ENCODE assay signal across 16 cellular contexts in genomic region chr17:61330174-61331150, GRCh38.
"Had no signal": no experiment of that assay in that cellular context is flagged by ENCODE, and none has a peak within 500 bp of the region (broad histone marks: within the 10 kb centered on the region; RNA-seq: fewer than 3 reads in every experiment).

No MANE protein-coding gene starts in this region.

- H3K27me3 ChIP-seq: body of pancreas had no signal

- H3K27me3 Mint-ChIP-seq: activated B cell treated with CpG ODN at 0.5 μM for 24 hours; activated CD4-positive, alpha-beta T cell treated with anti-CD3 and anti-CD28 coated beads, Interleukin-2, amount 10 ng/mL, durations not matched to agents 24 days and 14 days; natural killer cell treated with Interleukin-12 subunit alpha and Interleukin-12 subunit beta and Interleukin-15 and Interleukin-18, amount 100 ng/mL, for 72 hours; T-helper 17 cell had no signal

- H3K9me3 ChIP-seq: body of pancreas had no signal

- H3K4me1 Mint-ChIP-seq: activated B cell treated with CpG ODN at 0.5 μM for 24 hours; activated CD4-positive, alpha-beta T cell treated with anti-CD3 and anti-CD28 coated beads, Interleukin-2, amount 10 ng/mL, durations not matched to agents 24 days and 14 days had no signal

- ATAC-seq: body of pancreas; left colon; natural killer cell treated with Interleukin-12 subunit alpha and Interleukin-12 subunit beta and Interleukin-15 and Interleukin-18, amount 100 ng/mL, for 72 hours; stimulated activated naive CD8-positive, alpha-beta T cell treated with anti-CD3 and anti-CD28 coated beads, Interleukin-15, Interleukin-2, amounts not matched to agents 100 U/mL and 50 U/mL, for 24 hours; T-helper 17 cell had no signal

- DNase-seq: activated B cell treated with CpG ODN at 0.5 μM for 24 hours; activated CD4-positive, alpha-beta T cell treated with anti-CD3 and anti-CD28 coated beads, Interleukin-2, amount 10 ng/mL, durations not matched to agents 24 days and 14 days; activated naive CD4-positive, alpha-beta T cell treated with anti-CD3 and anti-CD28 coated beads for 36 hours; cerebellar nuclear complex; dermis blood vessel endothelial cell; endodermal cell; erythroblast; glutamatergic neuron; left colon; mesenchymal stem cell; stimulated activated CD4-positive, alpha-beta T cell treated with anti-CD3 and anti-CD28 coated beads, Interleukin-4, amount 100 ng/mL, for 1 hour; stimulated activated CD8-positive, alpha-beta memory T cell treated with anti-CD3 and anti-CD28 coated beads, Interleukin-4, amount 100 ng/mL, for 48 hours; stimulated activated naive CD8-positive, alpha-beta T cell treated with anti-CD3 and anti-CD28 coated beads, Interleukin-15, Interleukin-2, amounts not matched to agents 100 U/mL and 50 U/mL, for 24 hours; T-helper 17 cell had no signal

- H3K27ac Mint-ChIP-seq: activated B cell treated with CpG ODN at 0.5 μM for 24 hours; activated CD4-positive, alpha-beta T cell treated with anti-CD3 and anti-CD28 coated beads, Interleukin-2, amount 10 ng/mL, durations not matched to agents 24 days and 14 days; activated naive CD4-positive, alpha-beta T cell treated with anti-CD3 and anti-CD28 coated beads for 36 hours; endodermal cell; natural killer cell treated with Interleukin-12 subunit alpha and Interleukin-12 subunit beta and Interleukin-15 and Interleukin-18, amount 100 ng/mL, for 72 hours; T-helper 17 cell had no signal

- H3K9me3 Mint-ChIP-seq: activated B cell treated with CpG ODN at 0.5 μM for 24 hours; activated CD4-positive, alpha-beta T cell treated with anti-CD3 and anti-CD28 coated beads, Interleukin-2, amount 10 ng/mL, durations not matched to agents 24 days and 14 days; activated naive CD4-positive, alpha-beta T cell treated with anti-CD3 and anti-CD28 coated beads for 36 hours; endodermal cell; natural killer cell treated with Interleukin-12 subunit alpha and Interleukin-12 subunit beta and Interleukin-15 and Interleukin-18, amount 100 ng/mL, for 72 hours had no signal

- H3K36me3 Mint-ChIP-seq: natural killer cell treated with Interleukin-12 subunit alpha and Interleukin-12 subunit beta and Interleukin-15 and Interleukin-18, amount 100 ng/mL, for 72 hours had no signal

- H3K4me3 Mint-ChIP-seq: activated B cell treated with CpG ODN at 0.5 μM for 24 hours; activated CD4-positive, alpha-beta T cell treated with anti-CD3 and anti-CD28 coated beads, Interleukin-2, amount 10 ng/mL, durations not matched to agents 24 days and 14 days; activated naive CD4-positive, alpha-beta T cell treated with anti-CD3 and anti-CD28 coated beads for 36 hours; endodermal cell; natural killer cell treated with Interleukin-12 subunit alpha and Interleukin-12 subunit beta and Interleukin-15 and Interleukin-18, amount 100 ng/mL, for 72 hours; T-helper 17 cell had no signal

- H3K27ac ChIP-seq: body of pancreas had no signal

- H3K4me3 ChIP-seq: body of pancreas had no signal
